21 cellular contexts compared by ENCODE assay signal in the genomic region with DNA sequence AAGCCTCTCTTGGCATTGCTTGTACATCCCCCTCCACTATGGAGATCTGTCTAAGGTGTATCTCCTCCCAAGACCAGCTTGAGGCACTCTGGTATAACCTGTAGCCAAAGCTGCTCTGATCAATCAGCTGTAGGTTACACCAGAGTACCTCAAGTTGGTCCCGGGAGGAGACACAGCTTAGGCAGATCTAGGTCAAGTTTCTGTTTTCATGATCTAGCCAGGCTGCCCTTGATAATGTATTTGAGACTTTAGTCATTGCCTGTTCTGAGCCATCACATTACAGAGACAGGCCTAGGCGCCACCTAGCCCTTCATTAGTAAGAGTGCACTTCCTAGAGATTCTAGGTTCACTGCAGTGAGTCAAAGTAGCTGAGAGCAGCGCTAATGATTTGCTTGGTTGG. TPM values are rescaled to one million over a fixed set of nuclear protein-coding genes. Genes with fewer than 3 reads are reported as not detected.
DNase-seq lines count a peak whose midpoint lies in the region; ATAC-seq and TF ChIP-seq lines count a peak whose summit lies in the region.
"Had no signal": no experiment of that assay in that cellular context is flagged by ENCODE, and none has a peak within 500 bp of the region (broad histone marks: within the 10 kb centered on the region; RNA-seq: fewer than 3 reads in every experiment).

No MANE protein-coding gene starts in this region.

- H4K91ac ChIP-seq in H9 (ENCODE audit: insufficient read length, low read depth, low read length), result no peak overlapping the region

- TF ChIP-seq CTCF in SK-N-SH (IDR thresholded peaks at IDR 0.05) (no peak), H9 (conservative IDR thresholded peaks at IDR 0.05) (no peak; the same call in 2 of the 3 replicates), mucosa of descending colon (IDR thresholded peaks at IDR 0.05) (no peak)

- H3K27me3 Mint-ChIP-seq in H9 (ENCODE audit: low read depth), result peaks cover 9% of the 10 kb centered on the region
- H3K27me3 Mint-ChIP-seq in activated T-helper 17 cell treated with anti-CD3 and anti-CD28 coated beads, Interleukin-2, amount 50 U/mL, for 72 hours, result no peaks in the 10 kb centered on the region

- no peak overlapping the region for H3K23ac ChIP-seq in H9 (ENCODE audit: insufficient read length, low read depth, low read length)

- H3K4ac ChIP-seq in H9 (ENCODE audit: low read depth, low read length), result no peak overlapping the region

- H3K4me3 ChIP-seq in SK-N-SH (ENCODE audit: low read depth in 2 of 2, low read length in 1 of 2) (no peak overlapping the region), mucosa of descending colon (no peak overlapping the region)
- H3K4me3 ChIP-seq: BLaER1 treated with 17β-estradiol and CSF1 and Interleukin-3, amounts not matched to agents 10 nM and 100 nM; right atrium auricular region; SJSA1; tibial nerve had no signal

- H3K23me2 ChIP-seq in H9 (ENCODE audit: insufficient read length, low read depth, low read length, poor library complexity, severe bottlenecking), result no peaks in the 10 kb centered on the region

- no peak overlapping the region for H2BK20ac ChIP-seq in H9 (ENCODE audit: low read depth, low read length, poor library complexity, severe bottlenecking)

- H2BK15ac ChIP-seq in H9 (ENCODE audit: low read depth, low read length), result no peak overlapping the region

- no peaks in the 10 kb centered on the region for H3K79me1 ChIP-seq in H9 (ENCODE audit: insufficient read depth, low read depth, low read length, poor library complexity, severe bottlenecking)

- H3K9me3 ChIP-seq in SK-N-SH (no peaks in the 10 kb centered on the region), H9 (ENCODE audit: control insufficient read depth, low read depth, low read length) (no peaks in the 10 kb centered on the region), mucosa of descending colon (no peaks in the 10 kb centered on the region)
- H3K9me3 ChIP-seq: BLaER1 treated with 17β-estradiol and CSF1 and Interleukin-3, amounts not matched to agents 10 nM and 100 nM; right atrium auricular region; SJSA1; tibial nerve had no signal

- H2BK120ac ChIP-seq in H9 (ENCODE audit: low read depth, low read length, poor library complexity, severe bottlenecking), result no peak overlapping the region

- H3K36me3 ChIP-seq in SK-N-SH (replicated peaks in 1 of 2; ENCODE audit: control insufficient read depth in 1 of 2, insufficient read depth in 2 of 2, low read length in 1 of 2), result no peaks in the 10 kb centered on the region
- H3K36me3 ChIP-seq in mucosa of descending colon (ENCODE audit: low read depth), result no peaks in the 10 kb centered on the region
- H3K36me3 ChIP-seq: BLaER1 treated with 17β-estradiol and CSF1 and Interleukin-3, amounts not matched to agents 10 nM and 100 nM; right atrium auricular region; SJSA1; tibial nerve had no signal

- H3K79me2 ChIP-seq in SK-N-SH (ENCODE audit: insufficient read depth) (no peaks in the 10 kb centered on the region), H9 (ENCODE audit: insufficient read depth, low read length) (no peaks in the 10 kb centered on the region)

- no peak overlapping the region for H3K4me3 Mint-ChIP-seq in H9
- peak overlapping the region; percentile 19 for H3K4me3 Mint-ChIP-seq in activated T-helper 17 cell treated with anti-CD3 and anti-CD28 coated beads, Interleukin-2, amount 50 U/mL, for 72 hours
- H3K4me3 Mint-ChIP-seq: activated naive CD4-positive, alpha-beta T cell treated with anti-CD3 and anti-CD28 coated beads, Interleukin-2, amount 50 U/mL, for 24 hours; brain had no signal

- no peak for TF ChIP-seq RAD21 in SK-N-SH (IDR thresholded peaks at IDR 0.05; ENCODE audit: low read length)

- no peak overlapping the region for H4K5ac ChIP-seq in H9 (ENCODE audit: insufficient read length, low read depth, low read length)

- TF ChIP-seq EP300 in SK-N-SH (IDR thresholded peaks at IDR 0.05; ENCODE audit: borderline replicate concordance in 1 of 2, low read depth in 1 of 2, low read length in 1 of 2), result no peak

- H3K4me1 ChIP-seq in SK-N-SH (ENCODE audit: control insufficient read depth in 1 of 2, insufficient read depth in 2 of 2, low read depth in 1 of 2, low read length in 1 of 2) (no peaks in the 10 kb centered on the region), H9 (ENCODE audit: insufficient read depth, low read length) (no peaks in the 10 kb centered on the region), mucosa of descending colon (ENCODE audit: low read depth) (no peaks in the 10 kb centered on the region)
- H3K4me1 ChIP-seq: right atrium auricular region, SJSA1 had no signal

- H3K9me3 Mint-ChIP-seq in H9, result no peaks in the 10 kb centered on the region
- H3K9me3 Mint-ChIP-seq in activated T-helper 17 cell treated with anti-CD3 and anti-CD28 coated beads, Interleukin-2, amount 50 U/mL, for 72 hours, result no peaks in the 10 kb centered on the region
- H3K9me3 Mint-ChIP-seq: activated naive CD4-positive, alpha-beta T cell treated with anti-CD3 and anti-CD28 coated beads, Interleukin-2, amount 50 U/mL, for 24 hours had no signal

- H4K20me1 ChIP-seq in SK-N-SH (ENCODE audit: insufficient read depth), result no peaks in the 10 kb centered on the region
- H4K20me1 ChIP-seq in H9 (ENCODE audit: control insufficient read depth, insufficient read depth, insufficient read length), result no peaks in the 10 kb centered on the region
- H4K20me1 ChIP-seq: BLaER1 treated with 17β-estradiol and CSF1 and Interleukin-3, amounts not matched to agents 10 nM and 100 nM had no signal

- H3K56ac ChIP-seq in H9 (ENCODE audit: insufficient read length, low read depth, low read length), result no peak overlapping the region

- no peak overlapping the region for H2AFZ ChIP-seq in SK-N-SH (ENCODE audit: low read depth)
- H2AFZ ChIP-seq in H9 (ENCODE audit: low read length), result no peak overlapping the region

- H3K4me2 ChIP-seq in SK-N-SH (no peak overlapping the region), H9 (ENCODE audit: insufficient read depth, insufficient read length, low read length) (no peak overlapping the region)
- H3K4me2 ChIP-seq: BLaER1 treated with 17β-estradiol and CSF1 and Interleukin-3, amounts not matched to agents 10 nM and 100 nM had no signal

- POLR2A ChIA-PET in SK-N-SH (lab: Yijun Ruan, JAX), result no interaction called here

- no peaks in the 10 kb centered on the region for H3F3A ChIP-seq in SK-N-SH (replicated peaks; ENCODE audit: insufficient read depth)

- peak overlapping the region in 2 of 3 experiments; percentile 6 to 33; a peak in 1 of 7 replicates for H3K27ac Mint-ChIP-seq in H9
- peak overlapping the region; percentile 45 for H3K27ac Mint-ChIP-seq in activated T-helper 17 cell treated with anti-CD3 and anti-CD28 coated beads, Interleukin-2, amount 50 U/mL, for 72 hours
- H3K27ac Mint-ChIP-seq: activated naive CD4-positive, alpha-beta T cell treated with anti-CD3 and anti-CD28 coated beads, Interleukin-2, amount 50 U/mL, for 24 hours had no signal

- H3K9ac ChIP-seq in SK-N-SH (no peak overlapping the region), H9 (ENCODE audit: extremely low read depth, insufficient read length, low read length) (no peak overlapping the region)
- H3K9ac ChIP-seq: BLaER1 treated with 17β-estradiol and CSF1 and Interleukin-3, amounts not matched to agents 10 nM and 100 nM had no signal

- DNase-seq in SK-N-SH (no peak), H9 (no peak), mucosa of descending colon (no peak), UCSD-AML1 (lab: John Stamatoyannopoulos, UW; ENCODE audit: unreplicated experiment) (no peak)
- DNase-seq: activated CD8-positive, alpha-beta memory T cell treated with anti-CD3 and anti-CD28 coated beads, Interleukin-2, amount 50 U/mL, for 48 hours; erythroblast; left ventricle myocardium superior; NCI-H2029 treated with DMSO at 0.1 percent for 48 hours; NCI-H510A; stimulated activated naive CD4-positive, alpha-beta T cell had no signal

- no peak overlapping the region for H2BK5ac ChIP-seq in H9 (ENCODE audit: insufficient read length, low read length)

- H3T11ph ChIP-seq in H9 (ENCODE audit: low read length), result no peak overlapping the region

- H3K9me2 ChIP-seq in SK-N-SH, result no peaks in the 10 kb centered on the region

- peaks cover 8 to 16% of the 10 kb centered on the region in 2 experiments for H3K4me1 Mint-ChIP-seq in H9
- no peaks in the 10 kb centered on the region for H3K4me1 Mint-ChIP-seq in activated T-helper 17 cell treated with anti-CD3 and anti-CD28 coated beads, Interleukin-2, amount 50 U/mL, for 72 hours
- H3K4me1 Mint-ChIP-seq: activated naive CD4-positive, alpha-beta T cell treated with anti-CD3 and anti-CD28 coated beads, Interleukin-2, amount 50 U/mL, for 24 hours had no signal

- no peak overlapping the region for H2AK5ac ChIP-seq in H9 (ENCODE audit: insufficient read length, low read length)

- no peak overlapping the region for H2BK12ac ChIP-seq in H9 (ENCODE audit: insufficient read length, low read depth, low read length)

- H4K8ac ChIP-seq in H9 (replicated peaks; ENCODE audit: insufficient read length, low read depth, low read length), result no peak overlapping the region

- H3K27ac ChIP-seq in SK-N-SH (ENCODE audit: low read depth in 2 of 2, low read length in 1 of 2), result no peak overlapping the region
- H3K27ac ChIP-seq in H9 (ENCODE audit: insufficient read length, low read depth, low read length), result no peak overlapping the region
- H3K27ac ChIP-seq: BLaER1 treated with 17β-estradiol and CSF1 and Interleukin-3, amounts not matched to agents 10 nM and 100 nM; right atrium auricular region; SJSA1; tibial nerve had no signal

- no peak overlapping the region for H3K14ac ChIP-seq in H9 (ENCODE audit: insufficient read depth, low read length)

- ATAC-seq in SK-N-SH treated with all-trans-retinoic acid at 6 μM for 48 hours, result peak; percentile 40; the same call in 1 of the 3 replicates
- peak; percentile 99 for ATAC-seq in activated T-helper 17 cell treated with anti-CD3 and anti-CD28 coated beads, Interleukin-2, amount 50 U/mL, for 72 hours (replicated peaks)
- ATAC-seq in mucosa of descending colon, result peak; percentile 42
- no peak for ATAC-seq in HG03521 (IDR thresholded peaks at IDR 0.05; ENCODE audit: unreplicated experiment)
- ATAC-seq in HG03159 (IDR thresholded peaks at IDR 0.05; ENCODE audit: unreplicated experiment), result no peak
- ATAC-seq: left ventricle myocardium superior had no signal

- no peak overlapping the region for H3K18ac ChIP-seq in H9 (ENCODE audit: insufficient read length, low read depth, low read length)

- CTCF ChIA-PET in SK-N-SH (lab: Yijun Ruan, JAX), result interaction anchor here (0.6 to 17.9 kb wide), 3 partner anchors 9 to 98 kb away, joined by 3 to 502 read pairs (median 30); a partner anchor contains a TSS

- WGBS in SK-N-SH (ENCODE audit: low lambda C conversion rate), result 13% methylated on average over 3 of the region's 3 CpGs
- WGBS in H9 (ENCODE audit: extremely low coverage, insufficient read length, low lambda C conversion rate), result no CpG with 5 or more reads among the region's 3 CpGs

- no peaks in the 10 kb centered on the region for H3K36me3 Mint-ChIP-seq in H9 (ENCODE audit: insufficient read depth in 1 of 3, low read depth in 3 of 3)
- no peaks in the 10 kb centered on the region for H3K36me3 Mint-ChIP-seq in activated T-helper 17 cell treated with anti-CD3 and anti-CD28 coated beads, Interleukin-2, amount 50 U/mL, for 72 hours (ENCODE audit: low read depth)
- H3K36me3 Mint-ChIP-seq: activated naive CD4-positive, alpha-beta T cell treated with anti-CD3 and anti-CD28 coated beads, Interleukin-2, amount 50 U/mL, for 24 hours; brain had no signal

- H3K27me3 ChIP-seq in SK-N-SH (ENCODE audit: insufficient read depth), result peaks cover 73% of the 10 kb centered on the region
- H3K27me3 ChIP-seq in H9 (ENCODE audit: insufficient read depth, low read length), result no peaks in the 10 kb centered on the region
- H3K27me3 ChIP-seq: BLaER1 treated with 17β-estradiol and CSF1 and Interleukin-3, amounts not matched to agents 10 nM and 100 nM; right atrium auricular region had no signal

- intact Hi-C loops in mucosa of descending colon (cut with DNase I, micrococcal nuclease), result no loop called here

RNA-seq across cellular contexts. Expression of a gene that starts 31.4 kb away (rescaled TPM):
- polyA plus RNA-seq in SK-N-SH (2012; rRNA removed), result 2.0 and 2.1 TPM in 2 replicates
- 0.46 and 0.73 TPM in 2 replicates for polyA plus RNA-seq in SK-N-SH (2012; cell fraction: cytosol; rRNA removed)
- polyA plus RNA-seq in SK-N-SH (2012; cell fraction: nucleus; rRNA removed), result 14.5 and 19.7 TPM in 2 replicates
- total RNA-seq in H9 (2021) (5.2 and 5.9 TPM in 2 replicates), mucosa of descending colon (1 to 10 TPM in 2 of 3 donors, under 1 TPM in 1; 0.35 to 1.6 (median 1.2) TPM)
- 1 to 10 TPM in 1 of 2 donors, under 1 TPM in 1; 0.67 to 4.5 TPM for total RNA-seq in activated T-helper 17 cell treated with anti-CD3 and anti-CD28 coated beads, Interleukin-2, amount 50 U/mL, for 72 hours

RNA-seq across cellular contexts. Expression of a gene that starts 33.1 kb away (rescaled TPM):
- polyA plus RNA-seq in SK-N-SH (2012; rRNA removed), result not detected in 2 replicates
- polyA plus RNA-seq in SK-N-SH (2012; cell fraction: cytosol; rRNA removed), result not detected in 2 replicates
- polyA plus RNA-seq in SK-N-SH (2012; cell fraction: nucleus; rRNA removed), result not detected in 2 replicates
- total RNA-seq in H9 (2021), result not detected in 2 replicates
- not detected for total RNA-seq in activated T-helper 17 cell treated with anti-CD3 and anti-CD28 coated beads, Interleukin-2, amount 50 U/mL, for 72 hours
- under 1 TPM in 1 of 3 donors, not detected in 2; 0.96 TPM for total RNA-seq in mucosa of descending colon
- total RNA-seq: A172, SJSA1 had no signal

Comparison
In these comparisons a context has a peak if more than half of its experiments do, and no peak if none do; other contexts are left out.
1. ATAC-seq: peak in SK-N-SH treated with all-trans-retinoic acid at 6 μM for 48 hours (single experiment), activated T-helper 17 cell treated with anti-CD3 and anti-CD28 coated beads, Interleukin-2, amount 50 U/mL, for 72 hours (single experiment) and mucosa of descending colon (single experiment); none in HG03521 (single experiment) and HG03159 (single experiment).